ENCODE assay signal across 10 cellular contexts in the genomic region with DNA sequence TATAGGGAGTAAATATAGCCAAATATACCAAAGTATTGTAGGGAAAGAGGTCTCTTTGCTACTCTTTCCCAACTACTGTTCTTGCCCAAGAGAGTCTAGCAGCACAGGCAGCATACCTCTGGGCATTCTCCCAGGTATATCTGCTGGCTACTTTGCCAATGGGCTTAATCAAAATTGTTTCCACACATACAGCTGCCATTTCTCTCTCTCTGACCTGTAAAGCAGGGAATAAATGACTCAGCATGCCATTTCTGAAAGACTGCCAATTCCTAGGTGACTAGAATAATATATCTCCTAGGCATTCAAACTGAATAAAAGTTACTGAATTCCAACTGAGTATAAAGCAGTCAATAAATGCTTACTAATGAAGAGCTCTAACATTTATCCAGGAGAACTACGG. TPM values are rescaled to one million over a fixed set of nuclear protein-coding genes. Genes with fewer than 3 reads are reported as not detected.
DNase-seq lines count a peak whose midpoint lies in the region; TF ChIP-seq lines count a peak whose summit lies in the region.
"Had no signal": no experiment of that assay in that cellular context is flagged by ENCODE, and none has a peak within 500 bp of the region (broad histone marks: within the 10 kb centered on the region; RNA-seq: fewer than 3 reads in every experiment).

No MANE protein-coding gene starts in this region.

- DNase-seq in DMS 273 (lab: John Stamatoyannopoulos, UW; ENCODE audit: unreplicated experiment) (peak; percentile 11), DMS 273 treated with DMSO at 0.1 percent for 48 hours (lab: John Stamatoyannopoulos, UW) (no peak), OCI-M1 (lab: John Stamatoyannopoulos, UW) (peak; percentile 36), fibroblast of gingiva (ENCODE audit: low read depth) (peak; percentile 45), skeletal muscle cell (ENCODE audit: low read depth) (peak; percentile 42), KG1 (lab: John Stamatoyannopoulos, UW) (no peak), middle frontal gyrus (ENCODE audit: extremely low spot score, low spot score) (no peak), progenitor cell of endocrine pancreas (ENCODE audit: low spot score, unreplicated experiment) (no peak)
- DNase-seq: NCI-H1694; stimulated activated CD4-positive, alpha-beta T cell treated with anti-CD3 and anti-CD28 coated beads, Interleukin-4, amount 100 ng/mL, for 4 hours had no signal

- no peak overlapping the region for H3K4me3 Mint-ChIP-seq in progenitor cell of endocrine pancreas (ENCODE audit: low read depth)

- H3K27me3 Mint-ChIP-seq in progenitor cell of endocrine pancreas, result no peaks in the 10 kb centered on the region

- peaks cover 2% of the 10 kb centered on the region for H3K36me3 Mint-ChIP-seq in progenitor cell of endocrine pancreas (ENCODE audit: insufficient read depth)

- no peak overlapping the region for H3K27ac Mint-ChIP-seq in progenitor cell of endocrine pancreas

- H3K4me3 ChIP-seq in skeletal muscle cell (ENCODE audit: low read depth, low read length), result no peak overlapping the region

- no peaks in the 10 kb centered on the region for H3K9me3 Mint-ChIP-seq in progenitor cell of endocrine pancreas (ENCODE audit: low read depth)

- no peaks in the 10 kb centered on the region for H3K4me1 Mint-ChIP-seq in progenitor cell of endocrine pancreas (ENCODE audit: low read depth)

- TF ChIP-seq CTCF in progenitor cell of endocrine pancreas (IDR thresholded peaks at IDR 0.05; ENCODE audit: unreplicated experiment), result no peak

RNA-seq across cellular contexts. Expression of a gene that starts 44.6 kb away (rescaled TPM):
- 89.6 and 92.8 TPM in 2 replicates for total RNA-seq in progenitor cell of endocrine pancreas

Comparison
In these comparisons a context has a peak if more than half of its experiments do, and no peak if none do; other contexts are left out.
1. DNase-seq: peak in DMS 273 (single experiment), OCI-M1 (single experiment), fibroblast of gingiva (single experiment) and skeletal muscle cell (single experiment); none in DMS 273 treated with DMSO at 0.1 percent for 48 hours (single experiment), KG1 (single experiment), middle frontal gyrus (single experiment) and progenitor cell of endocrine pancreas (single experiment).